In genomic region chr3:126956361-126956760, GRCh38 we compare ENCODE assay signal across 24 cellular contexts. TPM values are rescaled to one million over a fixed set of nuclear protein-coding genes. Genes with fewer than 3 reads are reported as not detected.
DNase-seq lines count a peak whose midpoint lies in the region; ATAC-seq and TF ChIP-seq lines count a peak whose summit lies in the region.
"Had no signal": no experiment of that assay in that cellular context is flagged by ENCODE, and none has a peak within 500 bp of the region (broad histone marks: within the 10 kb centered on the region; RNA-seq: fewer than 3 reads in every experiment).

No MANE protein-coding gene starts in this region.

- peak overlapping the region; percentile 50 for H3K27ac Mint-ChIP-seq in activated T-cell treated with anti-CD3 and anti-CD28 coated beads, Interleukin-2, amount 50 U/mL, for 24 hours
- H3K27ac Mint-ChIP-seq in activated B cell treated with CpG ODN at 0.5 μM for 24 hours: peak overlapping the region; percentile 13
- peak overlapping the region in 5 of 6 donors; percentile 50 to 99 (median 95) for H3K27ac Mint-ChIP-seq in naive B cell
- H3K27ac Mint-ChIP-seq in MCF 10A (ENCODE audit: low read depth, unreplicated experiment): no peak overlapping the region
- no peak overlapping the region for H3K27ac Mint-ChIP-seq in Calu3 (ENCODE audit: unreplicated experiment)
- H3K27ac Mint-ChIP-seq: stimulated activated effector memory CD8-positive, alpha-beta T cell treated with anti-CD3 and anti-CD28 coated beads, Interleukin-12 subunit alpha, Interleukin-12 subunit beta, amount 100 ng/mL, for 72 hours had no signal

- intact Hi-C loops in activated B cell treated with CpG ODN at 0.5 μM for 24 hours (cut with micrococcal nuclease): loop anchor here (10.0 kb wide), 1 partner anchor 102 kb away; no protein-coding TSS in a partner anchor
- intact Hi-C loops in MCF 10A (cut with micrococcal nuclease): no loop called here
- intact Hi-C loops in Calu3 (cut with micrococcal nuclease; ENCODE audit: unreplicated experiment): no loop called here

- H3K9me3 Mint-ChIP-seq in activated T-cell treated with anti-CD3 and anti-CD28 coated beads, Interleukin-2, amount 50 U/mL, for 24 hours: no peaks in the 10 kb centered on the region
- H3K9me3 Mint-ChIP-seq in activated B cell treated with CpG ODN at 0.5 μM for 24 hours (no peaks in the 10 kb centered on the region), naive B cell (no peaks in the 10 kb centered on the region), MCF 10A (ENCODE audit: unreplicated experiment) (no peaks in the 10 kb centered on the region), Calu3 (ENCODE audit: low read depth, unreplicated experiment) (no peaks in the 10 kb centered on the region)
- H3K9me3 Mint-ChIP-seq: activated CD4-positive, alpha-beta T cell treated with anti-CD3 and anti-CD28 coated beads, Interleukin-2, amount 10 ng/mL, durations not matched to agents 24 days and 14 days; CD4-positive, alpha-beta memory T cell; stimulated activated effector memory CD8-positive, alpha-beta T cell treated with anti-CD3 and anti-CD28 coated beads, Interleukin-12 subunit alpha, Interleukin-12 subunit beta, amount 100 ng/mL, for 72 hours had no signal

- no peak for TF ChIP-seq CTCF in activated B cell treated with CpG ODN at 0.5 μM for 24 hours (IDR thresholded peaks at IDR 0.05)
- TF ChIP-seq CTCF in MCF 10A (IDR thresholded peaks at IDR 0.05; ENCODE audit: unreplicated experiment): no peak
- no peak for TF ChIP-seq CTCF in Calu3 (IDR thresholded peaks at IDR 0.05; ENCODE audit: unreplicated experiment)

- no peak for DNase-seq in activated T-cell treated with anti-CD3 and anti-CD28 coated beads, Interleukin-2, amount 50 U/mL, for 24 hours
- DNase-seq in activated T-cell treated with anti-CD3 and anti-CD28 coated beads for 4 hours (no peak), activated B cell treated with CpG ODN at 0.5 μM for 24 hours (no peak), naive B cell (no peak), MCF 10A (ENCODE audit: unreplicated experiment) (no peak), Calu3 (no peak), 8988T (no peak)
- DNase-seq: activated CD4-positive, alpha-beta T cell treated with anti-CD3 and anti-CD28 coated beads, Interleukin-2, amount 10 ng/mL, durations not matched to agents 24 days and 14 days; activated naive CD4-positive, alpha-beta T cell treated with Interleukin-2 at 50 U/mL for 16 hours; activated T-cell treated with anti-CD3 and anti-CD28 coated beads, Interleukin-2, amount 50 U/mL, for 48 hours; brain microvascular endothelial cell; CD4-positive, alpha-beta memory T cell; effector CD4-positive, alpha-beta T cell; HCEC 1CT; kidney glomerular epithelial cell; mammary epithelial cell; NCI-H446; Right ventricle myocardium superior; stimulated activated CD4-positive, alpha-beta T cell treated with anti-CD3 and anti-CD28 coated beads, Interleukin-4, amount 100 ng/mL, for 24 hours; substantia nigra; T-helper 9 cell had no signal

- no TSS peak for BruUV-seq in MCF 10A (replicated peaks; lab: Mats Ljungman, UMichigan)
- BruUV-seq in Calu3 (replicated peaks; lab: Mats Ljungman, UMichigan): no TSS peak

- CTCF ChIA-PET in activated B cell treated with CpG ODN at 0.5 μM for 24 hours (lab: Charles Lee) (no interaction called here), MCF 10A (lab: Yijun Ruan, JAX) (no interaction called here), Calu3 (lab: Charles Lee) (no interaction called here)

- H3K4me3 Mint-ChIP-seq in activated T-cell treated with anti-CD3 and anti-CD28 coated beads, Interleukin-2, amount 50 U/mL, for 24 hours: no peak overlapping the region
- no peak overlapping the region for H3K4me3 Mint-ChIP-seq in activated B cell treated with CpG ODN at 0.5 μM for 24 hours
- peak overlapping the region in 2 of 8 donors; percentile 42 to 80 for H3K4me3 Mint-ChIP-seq in naive B cell
- H3K4me3 Mint-ChIP-seq in MCF 10A (ENCODE audit: unreplicated experiment): no peak overlapping the region
- H3K4me3 Mint-ChIP-seq in Calu3 (ENCODE audit: low read depth, unreplicated experiment): no peak overlapping the region
- H3K4me3 Mint-ChIP-seq: activated CD4-positive, alpha-beta T cell treated with anti-CD3 and anti-CD28 coated beads, Interleukin-2, amount 10 ng/mL, durations not matched to agents 24 days and 14 days; CD4-positive, alpha-beta memory T cell; stimulated activated effector memory CD8-positive, alpha-beta T cell treated with anti-CD3 and anti-CD28 coated beads, Interleukin-12 subunit alpha, Interleukin-12 subunit beta, amount 100 ng/mL, for 72 hours had no signal

- no peaks in the 10 kb centered on the region for H3K27me3 Mint-ChIP-seq in activated T-cell treated with anti-CD3 and anti-CD28 coated beads, Interleukin-2, amount 50 U/mL, for 24 hours
- H3K27me3 Mint-ChIP-seq in activated B cell treated with CpG ODN at 0.5 μM for 24 hours (no peaks in the 10 kb centered on the region), naive B cell (no peaks in the 10 kb centered on the region), MCF 10A (ENCODE audit: insufficient read depth, unreplicated experiment) (no peaks in the 10 kb centered on the region), Calu3 (ENCODE audit: unreplicated experiment) (no peaks in the 10 kb centered on the region)
- H3K27me3 Mint-ChIP-seq: activated CD4-positive, alpha-beta T cell treated with anti-CD3 and anti-CD28 coated beads, Interleukin-2, amount 10 ng/mL, durations not matched to agents 24 days and 14 days; CD4-positive, alpha-beta memory T cell had no signal

- peaks cover 2% of the 10 kb centered on the region for H3K4me1 Mint-ChIP-seq in activated T-cell treated with anti-CD3 and anti-CD28 coated beads, Interleukin-2, amount 50 U/mL, for 24 hours (ENCODE audit: low read depth)
- peaks cover 53% of the 10 kb centered on the region for H3K4me1 Mint-ChIP-seq in activated B cell treated with CpG ODN at 0.5 μM for 24 hours
- H3K4me1 Mint-ChIP-seq in naive B cell: peaks cover 5 to 40% (median 32%) of the 10 kb centered on the region in 3 donors
- H3K4me1 Mint-ChIP-seq in MCF 10A (ENCODE audit: insufficient read depth, unreplicated experiment): peaks cover 19% of the 10 kb centered on the region
- H3K4me1 Mint-ChIP-seq in Calu3 (ENCODE audit: low read depth, unreplicated experiment): no peaks in the 10 kb centered on the region

- H3K36me3 Mint-ChIP-seq in activated T-cell treated with anti-CD3 and anti-CD28 coated beads, Interleukin-2, amount 50 U/mL, for 24 hours (ENCODE audit: low read depth): peaks cover 24% of the 10 kb centered on the region
- H3K36me3 Mint-ChIP-seq in activated B cell treated with CpG ODN at 0.5 μM for 24 hours (ENCODE audit: low read depth) (no peaks in the 10 kb centered on the region), naive B cell (no peaks in the 10 kb centered on the region), MCF 10A (ENCODE audit: insufficient read depth, unreplicated experiment) (peaks cover 11% of the 10 kb centered on the region), Calu3 (ENCODE audit: insufficient read depth, unreplicated experiment) (peaks cover 3% of the 10 kb centered on the region)
- H3K36me3 Mint-ChIP-seq: stimulated activated effector memory CD8-positive, alpha-beta T cell treated with anti-CD3 and anti-CD28 coated beads, Interleukin-12 subunit alpha, Interleukin-12 subunit beta, amount 100 ng/mL, for 72 hours had no signal

- POLR2A ChIA-PET in activated B cell treated with CpG ODN at 0.5 μM for 24 hours (lab: Charles Lee) (interaction anchor here (2.6 to 4.7 kb wide), 3 partner anchors 15 to 45 kb away, joined by 35 to 52 read pairs (median 47); partner anchors contain the start of gene PLXNA1), MCF 10A (lab: Yijun Ruan, JAX) (no interaction called here)

- no peak for ATAC-seq in activated B cell treated with CpG ODN at 0.5 μM for 24 hours (ENCODE audit: low read depth)
- no peak for ATAC-seq in naive B cell (ENCODE audit: low read depth in 2 of 2)
- ATAC-seq in GM18505 (IDR thresholded peaks at IDR 0.05; ENCODE audit: unreplicated experiment): no peak
- ATAC-seq: right cardiac atrium; stimulated activated effector memory CD8-positive, alpha-beta T cell treated with anti-CD3 and anti-CD28 coated beads, Interleukin-12 subunit alpha, Interleukin-12 subunit beta, amount 100 ng/mL, for 72 hours had no signal

- TF ChIP-seq POLR2A in GM18505 (IDR thresholded peaks at IDR 0.05; ENCODE audit: borderline replicate concordance, extremely low read depth, insufficient read depth, insufficient read length): no peak

RNA-seq across cellular contexts. Expression of gene PLXNA1, which starts 26.6 kb away (rescaled TPM):
- total RNA-seq in activated B cell treated with CpG ODN at 0.5 μM for 24 hours (47.2 and 55.2 TPM in 2 replicates), MCF 10A (2022) (42.1 and 48.4 TPM in 2 replicates), Calu3 (2022) (81.1 and 84.3 TPM in 2 replicates)
- polyA plus RNA-seq in naive B cell (ENCODE audit: low read depth in 6 of 6): under 1 TPM in 5 of 6 donors, not detected in 1; 0.08 to 0.76 (median 0.28) TPM

Comparison
In these comparisons a context has a peak if more than half of its experiments do, and no peak if none do; other contexts are left out.
1. H3K27ac Mint-ChIP-seq: peak in activated T-cell treated with anti-CD3 and anti-CD28 coated beads, Interleukin-2, amount 50 U/mL, for 24 hours (single experiment), activated B cell treated with CpG ODN at 0.5 μM for 24 hours (single experiment) and naive B cell (5 of 6); none in MCF 10A (single experiment) and Calu3 (single experiment).